ENCODE assay signal across 8 cellular contexts in genomic region chr4:186201535-186202230, GRCh38. TPM values are rescaled to one million over a fixed set of nuclear protein-coding genes. Genes with fewer than 3 reads are reported as not detected.
DNase-seq lines count a peak whose midpoint lies in the region; ATAC-seq and TF ChIP-seq lines count a peak whose summit lies in the region.

No MANE protein-coding gene starts in this region.

- peak; percentile 23 for DNase-seq in EL
- DNase-seq in Kasumi-1 (lab: John Stamatoyannopoulos, UW) = peak; percentile 36 to 48
- DNase-seq in WERI-Rb-1 = peak; percentile 56
- peak; percentile 14 to 51 for DNase-seq in cardiac fibroblast (ENCODE audit: low read depth in 2 of 2)
- DNase-seq in mesendoderm = peak; percentile 71
- peak; percentile 24 for DNase-seq in superior temporal gyrus (ENCODE audit: extremely low spot score)
- no peak for DNase-seq in Ammon's horn (ENCODE audit: low spot score)

- no peaks in the 10 kb centered on the region for H3K79me2 ChIP-seq in mesendoderm (ENCODE audit: control insufficient read depth, insufficient read depth, low read length)

- no peak overlapping the region for H2BK120ac ChIP-seq in mesendoderm (ENCODE audit: low read depth, low read length)

- H4K5ac ChIP-seq in mesendoderm (ENCODE audit: low read length) = no peak overlapping the region

- no peak overlapping the region for H3K4ac ChIP-seq in mesendoderm (ENCODE audit: low read depth, low read length)

- WGBS in mesendoderm (ENCODE audit: extremely low coverage, insufficient coverage, low lambda C conversion rate) = no CpG with 5 or more reads among the region's 9 CpGs

- no peaks in the 10 kb centered on the region for H3K4me1 ChIP-seq in mesendoderm (ENCODE audit: control insufficient read depth, low read depth, low read length)

- no peak overlapping the region for H3K27ac ChIP-seq in WERI-Rb-1
- no peak overlapping the region for H3K27ac ChIP-seq in mesendoderm (ENCODE audit: low read depth, low read length)

- ATAC-seq in GM21717 (IDR thresholded peaks at IDR 0.05; ENCODE audit: unreplicated experiment) = peak; percentile 95

- no peak overlapping the region for H3K4me3 ChIP-seq in WERI-Rb-1 (ENCODE audit: low read depth, low read length)
- no peak overlapping the region for H3K4me3 ChIP-seq in cardiac fibroblast (replicated peaks in 1 of 2; ENCODE audit: low read depth in 2 of 2, low read length in 2 of 2)
- H3K4me3 ChIP-seq in mesendoderm (ENCODE audit: low read length) = no peak overlapping the region

- TF ChIP-seq CTCF in WERI-Rb-1 (IDR thresholded peaks at IDR 0.05; ENCODE audit: low read depth, low read length) (peak; percentile 89), cardiac fibroblast (IDR thresholded peaks at IDR 0.05; ENCODE audit: low read depth, low read length) (peak; percentile 44)

- H3K36me3 ChIP-seq in WERI-Rb-1 (no peaks in the 10 kb centered on the region), mesendoderm (ENCODE audit: control insufficient read depth, insufficient read depth, low read length) (no peaks in the 10 kb centered on the region)

- H2BK5ac ChIP-seq in mesendoderm (ENCODE audit: low read length) = no peak overlapping the region

- no peak overlapping the region for H3K23ac ChIP-seq in mesendoderm (ENCODE audit: low read length)

- H3K9ac ChIP-seq in mesendoderm (ENCODE audit: low read length) = no peak overlapping the region

- no peak overlapping the region for H3K18ac ChIP-seq in mesendoderm (ENCODE audit: low read length)

- H3K79me1 ChIP-seq in mesendoderm (ENCODE audit: low read length) = no peaks in the 10 kb centered on the region

- H3K27me3 ChIP-seq in WERI-Rb-1 (ENCODE audit: insufficient read depth, low read depth, severe bottlenecking) (peaks cover 77% of the 10 kb centered on the region), mesendoderm (ENCODE audit: insufficient read depth, low read length, poor library complexity) (no peaks in the 10 kb centered on the region)

- no peaks in the 10 kb centered on the region for H3K9me3 ChIP-seq in WERI-Rb-1 (ENCODE audit: severe bottlenecking)

- no peak overlapping the region for H3K4me2 ChIP-seq in mesendoderm (ENCODE audit: low read length)

- no peak overlapping the region for H3K56ac ChIP-seq in mesendoderm (ENCODE audit: low read length)

- no peak overlapping the region for H2AK5ac ChIP-seq in mesendoderm (ENCODE audit: low read length)

- H2BK15ac ChIP-seq in mesendoderm (replicated peaks; ENCODE audit: low read depth) = no peak overlapping the region

- H4K8ac ChIP-seq in mesendoderm (ENCODE audit: low read depth, low read length) = no peak overlapping the region

RNA-seq across cellular contexts. Expression of gene CYP4V2, which starts 10.3 kb away (rescaled TPM):
- polyA plus RNA-seq in mesendoderm (2013, experiment 1 of 2) = 0.53 TPM
- polyA plus RNA-seq in mesendoderm (2013, experiment 2 of 2) = 0.50 TPM

RNA-seq across cellular contexts. Expression of gene KLKB1, which starts 25.6 kb away (rescaled TPM):
- polyA plus RNA-seq in mesendoderm (2013, experiment 1 of 2) = 9.3 TPM
- polyA plus RNA-seq in mesendoderm (2013, experiment 2 of 2) = 9.3 TPM
